ENCODE assay signal across 18 cellular contexts in genomic region chr21:35375115-35375514, GRCh38.
DNase-seq lines count a peak whose midpoint lies in the region; ATAC-seq and TF ChIP-seq lines count a peak whose summit lies in the region.
"Had no signal": no experiment of that assay in that cellular context is flagged by ENCODE, and none has a peak within 500 bp of the region (broad histone marks: within the 10 kb centered on the region; RNA-seq: fewer than 3 reads in every experiment).

No MANE protein-coding gene starts in this region.

- no peak overlapping the region for H3K4me3 Mint-ChIP-seq in effector memory CD8-positive, alpha-beta T cell
- H3K4me3 Mint-ChIP-seq: activated T-cell treated with anti-CD3 and anti-CD28 coated beads, Interleukin-2, amount 50 U/mL, for 24 hours; GM23338; immature natural killer cell; T-helper 2 cell treated with Interferon-gamma antibody and Interleukin-4, amounts not matched to agents 5 μg/mL and 100 μg/mL, for 36 hours had no signal

- no peaks in the 10 kb centered on the region for H3K4me1 Mint-ChIP-seq in effector memory CD8-positive, alpha-beta T cell (ENCODE audit: low read depth in 2 of 2)
- H3K4me1 Mint-ChIP-seq: immature natural killer cell had no signal

- DNase-seq in AG10803 (ENCODE audit: low read depth), result peak; percentile 97
- DNase-seq in M059J (ENCODE audit: low read depth), result peak; percentile 82
- DNase-seq in choroid plexus epithelial cell (ENCODE audit: low read depth), result peak; percentile 77
- peak; percentile 25 for DNase-seq in kidney glomerular epithelial cell (lab: John Stamatoyannopoulos, UW)
- DNase-seq in stimulated activated CD4-positive, alpha-beta T cell treated with anti-CD3 and anti-CD28 coated beads, Interleukin-2, amount 100 ng/mL, for 24 hours, result no peak
- no peak for DNase-seq in effector memory CD8-positive, alpha-beta T cell
- DNase-seq: activated CD4-positive, alpha-beta T cell treated with anti-CD3 and anti-CD28 coated beads for 48 hours; activated T-cell treated with anti-CD3 and anti-CD28 coated beads, Interleukin-2, amount 50 U/mL, for 24 hours; DMS153; dorsolateral prefrontal cortex; immature natural killer cell; NCI-H2081; Right ventricle myocardium superior had no signal

- H3K9me3 Mint-ChIP-seq in effector memory CD8-positive, alpha-beta T cell, result no peaks in the 10 kb centered on the region
- H3K9me3 Mint-ChIP-seq: activated T-cell treated with anti-CD3 and anti-CD28 coated beads, Interleukin-2, amount 50 U/mL, for 24 hours; GM23338; immature natural killer cell; T-helper 2 cell treated with Interferon-gamma antibody and Interleukin-4, amounts not matched to agents 5 μg/mL and 100 μg/mL, for 36 hours had no signal

- ATAC-seq in GM21528 (IDR thresholded peaks at IDR 0.05; ENCODE audit: low FRiP score, unreplicated experiment) (no peak), HG03469 (IDR thresholded peaks at IDR 0.05; ENCODE audit: unreplicated experiment) (no peak)
- no peak for ATAC-seq in effector memory CD8-positive, alpha-beta T cell (replicated peaks)
- ATAC-seq: GM23338 had no signal

- H3K4me3 ChIP-seq in AG10803 (ENCODE audit: low read length) (no peak overlapping the region), choroid plexus epithelial cell (ENCODE audit: low read depth, low read length) (no peak overlapping the region)
- H3K4me3 ChIP-seq: BLaER1, dorsolateral prefrontal cortex, GM23338 had no signal

- TF ChIP-seq CTCF in AG10803 (conservative IDR thresholded peaks at IDR 0.05; ENCODE audit: low read length) (no peak), choroid plexus epithelial cell (conservative IDR thresholded peaks at IDR 0.05; ENCODE audit: low read depth, low read length) (no peak)

- H3K36me3 Mint-ChIP-seq in effector memory CD8-positive, alpha-beta T cell (ENCODE audit: insufficient read depth), result no peaks in the 10 kb centered on the region
- H3K36me3 Mint-ChIP-seq: immature natural killer cell had no signal

- no peaks in the 10 kb centered on the region for H3K27me3 Mint-ChIP-seq in effector memory CD8-positive, alpha-beta T cell
- H3K27me3 Mint-ChIP-seq: activated T-cell treated with anti-CD3 and anti-CD28 coated beads, Interleukin-2, amount 50 U/mL, for 24 hours had no signal

- no peak overlapping the region for H3K27ac Mint-ChIP-seq in effector memory CD8-positive, alpha-beta T cell
- H3K27ac Mint-ChIP-seq: activated T-cell treated with anti-CD3 and anti-CD28 coated beads, Interleukin-2, amount 50 U/mL, for 24 hours; GM23338; immature natural killer cell; T-helper 2 cell treated with Interferon-gamma antibody and Interleukin-4, amounts not matched to agents 5 μg/mL and 100 μg/mL, for 36 hours had no signal

Comparison
In these comparisons a context has a peak if more than half of its experiments do, and no peak if none do; other contexts are left out.
1. DNase-seq: peak in AG10803 (single experiment), M059J (single experiment), choroid plexus epithelial cell (single experiment) and kidney glomerular epithelial cell (single experiment); none in stimulated activated CD4-positive, alpha-beta T cell treated with anti-CD3 and anti-CD28 coated beads, Interleukin-2, amount 100 ng/mL, for 24 hours (0 of 2) and effector memory CD8-positive, alpha-beta T cell (0 of 3).